Comparison of ENCODE assay signal across 22 cellular contexts in genomic region chrX:10135561-10136399, GRCh38. TPM values are rescaled to one million over a fixed set of nuclear protein-coding genes. Genes with fewer than 3 reads are reported as not detected.
"Had no signal": no experiment of that assay in that cellular context is flagged by ENCODE, and none has a peak within 500 bp of the region (broad histone marks: within the 10 kb centered on the region; RNA-seq: fewer than 3 reads in every experiment).

No MANE protein-coding gene starts in this region.

- H3K27me3 ChIP-seq: esophagus muscularis mucosa, gastroesophageal sphincter, left lung, spleen, testis, transverse colon had no signal

- H3K27ac ChIP-seq: epithelial cell of prostate, esophagus muscularis mucosa, gastroesophageal sphincter, left lung, lower lobe of right lung, spleen, testis, transverse colon had no signal

- DNase-seq: effector memory CD8-positive, alpha-beta T cell; glutamatergic neuron; islet precursor cell; lower lobe of right lung; occipital lobe; spleen; stimulated activated CD4-positive, alpha-beta T cell treated with anti-CD3 and anti-CD28 coated beads, Interleukin-15, amount 100 ng/mL, for 24 hours; stimulated activated CD4-positive, alpha-beta T cell treated with anti-CD3 and anti-CD28 coated beads, Interleukin-1b, Interleukin-23, amount 100 ng/mL, for 48 hours; stimulated activated CD4-positive, alpha-beta T cell treated with anti-CD3 and anti-CD28 coated beads, Interleukin-4, amount 100 ng/mL, for 24 hours; stimulated activated naive B cell treated with anti-CD40 and anti-IgM and Interleukin-4, amounts not matched to agents 10 μg/mL and 1 μg/mL and 100 μg/mL, for 72 hours; stimulated activated naive CD8-positive, alpha-beta T cell treated with anti-CD3 and anti-CD28 coated beads, Interleukin-15, amount 100 ng/mL, for 72 hours; testis; transverse colon had no signal

- H3K27ac Mint-ChIP-seq: dendritic cell treated with granulocyte-macrophage colony-stimulating factor and Interleukin-4, amounts not matched to agents 40 ng/mL and 50 ng/mL, for 4 days; effector memory CD8-positive, alpha-beta T cell; memory B cell; mesothelial cell of epicardium; natural killer cell treated with Interleukin-12 subunit alpha and Interleukin-12 subunit beta and Interleukin-15 and Interleukin-18, amount 100 ng/mL, for 72 hours; stimulated activated naive B cell treated with anti-CD40 and anti-IgM and Interleukin-4, amounts not matched to agents 10 μg/mL and 1 μg/mL and 100 μg/mL, for 72 hours had no signal

- H3K9me3 ChIP-seq: esophagus muscularis mucosa, gastroesophageal sphincter, left lung, lower lobe of right lung, spleen, testis, transverse colon had no signal

- H3K4me1 Mint-ChIP-seq: memory B cell; mesothelial cell of epicardium; stimulated activated naive B cell treated with anti-CD40 and anti-IgM and Interleukin-4, amounts not matched to agents 10 μg/mL and 1 μg/mL and 100 μg/mL, for 72 hours; stimulated activated naive CD8-positive, alpha-beta T cell treated with anti-CD3 and anti-CD28 coated beads, Interleukin-15, amount 100 ng/mL, for 72 hours had no signal

- H3K4me1 ChIP-seq: esophagus muscularis mucosa, gastroesophageal sphincter, left lung, lower lobe of right lung, spleen, testis, transverse colon had no signal

- H3K36me3 ChIP-seq: transverse colon had no signal

- H3K27me3 Mint-ChIP-seq: dendritic cell treated with granulocyte-macrophage colony-stimulating factor and Interleukin-4, amounts not matched to agents 40 ng/mL and 50 ng/mL, for 4 days; effector memory CD8-positive, alpha-beta T cell; memory B cell; natural killer cell treated with Interleukin-12 subunit alpha and Interleukin-12 subunit beta and Interleukin-15 and Interleukin-18, amount 100 ng/mL, for 72 hours; stimulated activated naive CD8-positive, alpha-beta T cell treated with anti-CD3 and anti-CD28 coated beads, Interleukin-15, amount 100 ng/mL, for 72 hours had no signal

- H3K4me3 ChIP-seq: esophagus muscularis mucosa, gastroesophageal sphincter, left lung, lower lobe of right lung, spleen, testis, transverse colon had no signal

- H3K4me3 Mint-ChIP-seq: dendritic cell treated with granulocyte-macrophage colony-stimulating factor and Interleukin-4, amounts not matched to agents 40 ng/mL and 50 ng/mL, for 4 days; effector memory CD8-positive, alpha-beta T cell; memory B cell; mesothelial cell of epicardium; natural killer cell treated with Interleukin-12 subunit alpha and Interleukin-12 subunit beta and Interleukin-15 and Interleukin-18, amount 100 ng/mL, for 72 hours; stimulated activated naive B cell treated with anti-CD40 and anti-IgM and Interleukin-4, amounts not matched to agents 10 μg/mL and 1 μg/mL and 100 μg/mL, for 72 hours; stimulated activated naive CD8-positive, alpha-beta T cell treated with anti-CD3 and anti-CD28 coated beads, Interleukin-15, amount 100 ng/mL, for 72 hours had no signal

- ATAC-seq: effector memory CD8-positive, alpha-beta T cell; gastroesophageal sphincter; left lung; lower lobe of right lung; sciatic nerve; stimulated activated naive B cell treated with anti-CD40 and anti-IgM and Interleukin-4, amounts not matched to agents 10 μg/mL and 1 μg/mL and 100 μg/mL, for 72 hours; stimulated activated naive CD8-positive, alpha-beta T cell treated with anti-CD3 and anti-CD28 coated beads, Interleukin-15, amount 100 ng/mL, for 72 hours had no signal

- H3K9me3 Mint-ChIP-seq: dendritic cell treated with granulocyte-macrophage colony-stimulating factor and Interleukin-4, amounts not matched to agents 40 ng/mL and 50 ng/mL, for 4 days; effector memory CD8-positive, alpha-beta T cell; memory B cell; natural killer cell treated with Interleukin-12 subunit alpha and Interleukin-12 subunit beta and Interleukin-15 and Interleukin-18, amount 100 ng/mL, for 72 hours; stimulated activated naive B cell treated with anti-CD40 and anti-IgM and Interleukin-4, amounts not matched to agents 10 μg/mL and 1 μg/mL and 100 μg/mL, for 72 hours; stimulated activated naive CD8-positive, alpha-beta T cell treated with anti-CD3 and anti-CD28 coated beads, Interleukin-15, amount 100 ng/mL, for 72 hours had no signal

- H3K36me3 Mint-ChIP-seq: natural killer cell treated with Interleukin-12 subunit alpha and Interleukin-12 subunit beta and Interleukin-15 and Interleukin-18, amount 100 ng/mL, for 72 hours had no signal

RNA-seq across cellular contexts. Expression of gene CLCN4, which starts 21.0 kb away (rescaled TPM):
- total RNA-seq: natural killer cell treated with Interleukin-12 subunit alpha and Interleukin-12 subunit beta and Interleukin-15 and Interleukin-18, amount 100 ng/mL, for 72 hours had no signal
